7 cellular contexts compared by ENCODE assay signal in the genomic region with DNA sequence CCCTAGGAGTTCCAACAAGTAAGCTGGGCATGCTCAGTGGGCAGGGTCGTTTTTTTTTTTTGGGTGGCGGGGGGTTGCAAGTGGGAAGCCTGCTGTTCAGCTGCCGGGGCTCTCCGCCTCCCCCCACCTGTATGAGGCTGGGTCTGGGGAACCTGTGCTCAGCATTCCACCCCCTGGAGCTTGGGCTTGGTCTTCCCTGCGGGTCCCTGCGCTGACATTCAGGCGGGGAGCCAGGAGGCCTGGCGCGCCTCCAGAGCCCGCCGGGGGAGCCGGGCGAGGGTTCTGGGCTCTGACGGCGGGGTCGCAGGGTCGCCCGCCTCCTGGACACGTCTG. TPM values are rescaled to one million over a fixed set of nuclear protein-coding genes. Genes with fewer than 3 reads are reported as not detected.
DNase-seq lines count a peak whose midpoint lies in the region; ATAC-seq and TF ChIP-seq lines count a peak whose summit lies in the region.

No MANE protein-coding gene starts in this region.

- H3K27me3 Mint-ChIP-seq in endodermal cell (ENCODE audit: insufficient read depth) (no peaks in the 10 kb centered on the region), nephron progenitor cell (ENCODE audit: low read depth, poor library complexity) (no peaks in the 10 kb centered on the region)

- H3K36me3 ChIP-seq in endodermal cell (ENCODE audit: control insufficient read depth, insufficient read depth, low read length) = no peaks in the 10 kb centered on the region

- peak overlapping the region; percentile 84 for H3K4me3 ChIP-seq in endodermal cell (ENCODE audit: low read length)

- H3K36me3 Mint-ChIP-seq in endodermal cell (ENCODE audit: low read depth) (peaks cover 4% of the 10 kb centered on the region), nephron progenitor cell (ENCODE audit: low read depth) (peaks cover 11% of the 10 kb centered on the region)

- H3K4me1 ChIP-seq in endodermal cell (ENCODE audit: control insufficient read depth, insufficient read depth, low read length) = peaks cover 5% of the 10 kb centered on the region

- peak overlapping the region; percentile 90 for H3K27ac Mint-ChIP-seq in endodermal cell
- H3K27ac Mint-ChIP-seq in nephron progenitor cell = peak overlapping the region; percentile 71

- TF ChIP-seq CTCF in endodermal cell (conservative IDR thresholded peaks at IDR 0.05) (no peak), nephron progenitor cell (IDR thresholded peaks at IDR 0.05) (no peak)

- no peaks in the 10 kb centered on the region for H3K27me3 ChIP-seq in endodermal cell (ENCODE audit: control insufficient read depth, insufficient read depth, low read length, poor library complexity, severe bottlenecking)

- H3K27ac ChIP-seq in endodermal cell (ENCODE audit: low read depth, low read length) = peak overlapping the region; percentile 79

- 0 to 20% methylated on average over 1 to 19 of the region's 19 CpGs for WGBS in endodermal cell (ENCODE audit: insufficient coverage in 1 of 2, insufficient read length in 1 of 2), 2 experiments

- H3K9me3 Mint-ChIP-seq in endodermal cell (no peaks in the 10 kb centered on the region), nephron progenitor cell (no peaks in the 10 kb centered on the region)

- ATAC-seq in GM21825 (IDR thresholded peaks at IDR 0.05; ENCODE audit: unreplicated experiment) = peak; percentile 1
- no peak for ATAC-seq in GM19023 (IDR thresholded peaks at IDR 0.05; ENCODE audit: unreplicated experiment)

- H3K9me3 ChIP-seq in endodermal cell (ENCODE audit: control insufficient read depth, low read length) = no peaks in the 10 kb centered on the region

- DNase-seq in NCI-H69 (lab: John Stamatoyannopoulos, UW) (peak; percentile 84), endodermal cell (no peak), nephron progenitor cell (no peak), NCI-H2029 (lab: John Stamatoyannopoulos, UW) (no peak), cerebellar nuclear complex (lab: John Stamatoyannopoulos, UW) (no peak)

- peaks cover 34% of the 10 kb centered on the region for H3K4me1 Mint-ChIP-seq in endodermal cell
- H3K4me1 Mint-ChIP-seq in nephron progenitor cell = peaks cover 58% of the 10 kb centered on the region

- peak overlapping the region; percentile 75 for H3K4me3 Mint-ChIP-seq in endodermal cell
- peak overlapping the region; percentile 80 for H3K4me3 Mint-ChIP-seq in nephron progenitor cell

- H3K9ac ChIP-seq in endodermal cell (ENCODE audit: extremely low read depth, low read length, poor library complexity, severe bottlenecking) = peak overlapping the region; percentile 62

RNA-seq across cellular contexts. Expression of gene GPD2, which starts 0.8 kb away (rescaled TPM):
- total RNA-seq in endodermal cell = 10 to 100 TPM; 51.7 to 64.6 TPM
- polyA plus RNA-seq in endodermal cell (2013, experiment 1 of 2) = 22.0 TPM
- polyA plus RNA-seq in endodermal cell (2013, experiment 2 of 2) = 22.7 TPM
